In genomic region chr3:8963137-8963853, GRCh38 we compare ENCODE assay signal across 8 cellular contexts. TPM values are rescaled to one million over a fixed set of nuclear protein-coding genes. Genes with fewer than 3 reads are reported as not detected.
DNase-seq lines count a peak whose midpoint lies in the region; ATAC-seq and TF ChIP-seq lines count a peak whose summit lies in the region.

RAD18 (minus strand) TSS chr3:8963472; CDS start chr3:8963385, 87 bp downstream.

- peaks cover 39% of the 10 kb centered on the region for H3K4me1 ChIP-seq in mucosa of descending colon (ENCODE audit: low read depth)

- intact Hi-C loops in mucosa of descending colon (cut with DNase I, micrococcal nuclease): no loop called here

- H3K9me3 ChIP-seq in mucosa of descending colon: no peaks in the 10 kb centered on the region

- DNase-seq in DMS 273 treated with DMSO at 0.1 percent for 48 hours (lab: John Stamatoyannopoulos, UW): peak; percentile 79
- peak; percentile 82 for DNase-seq in HuH-7.5 (ENCODE audit: low spot score)
- DNase-seq in OCI-M1 (lab: John Stamatoyannopoulos, UW): peak; percentile 98
- peak; percentile 92 for DNase-seq in activated T-cell treated with anti-CD3 and anti-CD28 coated beads for 1 hour (ENCODE audit: low read depth)
- peak; percentile 91 for DNase-seq in epithelial cell of esophagus (ENCODE audit: low read depth)
- peak; percentile 94 to 96 (median 96) for DNase-seq in mucosa of descending colon
- DNase-seq in stimulated activated CD8-positive, alpha-beta memory T cell treated with anti-CD3 and anti-CD28 coated beads, Interleukin-4, amount 100 ng/mL, for 1 hour (ENCODE audit: low read depth in 2 of 2, low spot score in 1 of 2): peak; percentile 87 to 89

- TF ChIP-seq CTCF in epithelial cell of esophagus (IDR thresholded peaks at IDR 0.05; ENCODE audit: insufficient read depth, low read depth, low read length, missing control alignments) (no peak), mucosa of descending colon (IDR thresholded peaks at IDR 0.05) (no peak)

- H3K4me3 ChIP-seq in epithelial cell of esophagus (ENCODE audit: low read length) (peak within 1 kb of the TSS; percentile 77), mucosa of descending colon (peak within 1 kb of the TSS; percentile 79)

- H3K36me3 ChIP-seq in mucosa of descending colon (ENCODE audit: low read depth): no peaks in the 10 kb centered on the region

- ATAC-seq in GM21528 (IDR thresholded peaks at IDR 0.05; ENCODE audit: low FRiP score, unreplicated experiment) (peak; percentile 91), mucosa of descending colon (peak; percentile 82)

RNA-seq across cellular contexts. Expression of gene RAD18, which starts in this region (rescaled TPM):
- 10 to 100 TPM; 10.2 to 16.1 (median 12.5) TPM for total RNA-seq in mucosa of descending colon

Comparison
In these comparisons a context has a peak if more than half of its experiments do, and no peak if none do; other contexts are left out.
1. Peak in every context shown above with its lines: DNase-seq, ATAC-seq and H3K4me3 ChIP-seq.